ENCODE assay signal across 20 cellular contexts in genomic region chr16:60107920-60108319, GRCh38.
DNase-seq lines count a peak whose midpoint lies in the region; ATAC-seq, FAIRE-seq and TF ChIP-seq lines count a peak whose summit lies in the region.
"Had no signal": no experiment of that assay in that cellular context is flagged by ENCODE, and none has a peak within 500 bp of the region (broad histone marks: within the 10 kb centered on the region; RNA-seq: fewer than 3 reads in every experiment).

No MANE protein-coding gene starts in this region.

- H3K27me3 ChIP-seq in H9 (ENCODE audit: insufficient read depth, low read length) (no peaks in the 10 kb centered on the region), endothelial cell of umbilical vein (ENCODE audit: control insufficient read depth in 2 of 2, insufficient read depth in 2 of 2, low read length in 2 of 2) (no peaks in the 10 kb centered on the region)
- H3K27me3 ChIP-seq: BE2C, SJSA1 had no signal

- H2AFZ ChIP-seq in H9 (ENCODE audit: low read length) (no peak overlapping the region), endothelial cell of umbilical vein (ENCODE audit: low read depth, low read length) (peak overlapping the region; percentile 59)

- no peak overlapping the region for H2BK5ac ChIP-seq in H9 (ENCODE audit: insufficient read length, low read length)

- dilution Hi-C loops in endothelial cell of umbilical vein (cut with MboI; ENCODE audit: extremely low pct_ligation_motif_present, low sequenced_read_pairs): no loop called here

- TF ChIP-seq CTCF in H9 (conservative IDR thresholded peaks at IDR 0.05) (no peak), endothelial cell of umbilical vein (IDR thresholded peaks at IDR 0.05; ENCODE audit: extremely low read depth in 1 of 2, insufficient read depth in 1 of 2, low read depth in 1 of 2, low read length in 2 of 2) (no peak)

- no peak overlapping the region for H3K56ac ChIP-seq in H9 (ENCODE audit: insufficient read length, low read depth, low read length)

- H2BK120ac ChIP-seq in H9 (ENCODE audit: low read depth, low read length, poor library complexity, severe bottlenecking): no peak overlapping the region

- no peak overlapping the region for H2BK15ac ChIP-seq in H9 (ENCODE audit: low read depth, low read length)

- intact Hi-C loops in endothelial cell of umbilical vein (cut with micrococcal nuclease): loop anchor here (2.0 kb wide), 1 partner anchor 17 kb away; no protein-coding TSS in a partner anchor

- H3K79me2 ChIP-seq in H9 (ENCODE audit: insufficient read depth, low read length) (no peaks in the 10 kb centered on the region), endothelial cell of umbilical vein (ENCODE audit: control insufficient read depth, insufficient read depth, low read length) (no peaks in the 10 kb centered on the region)

- H3K27me3 Mint-ChIP-seq in H9 (ENCODE audit: low read depth): no peaks in the 10 kb centered on the region
- H3K27me3 Mint-ChIP-seq: CD8-positive, alpha-beta memory T cell; IgD-negative memory B cell had no signal

- H4K91ac ChIP-seq in H9 (ENCODE audit: insufficient read length, low read depth, low read length): no peak overlapping the region

- FAIRE-seq in endothelial cell of umbilical vein (lab: Jason Lieb, UNC): no peak
- FAIRE-seq: GM12891, GM18507, H54, HTR-8/SVneo had no signal

- H3K4me2 ChIP-seq in H9 (ENCODE audit: insufficient read depth, insufficient read length, low read length) (no peak overlapping the region), endothelial cell of umbilical vein (ENCODE audit: insufficient read depth, low read length) (peak overlapping the region; percentile 71)

- no peak overlapping the region for H4K8ac ChIP-seq in H9 (replicated peaks; ENCODE audit: insufficient read length, low read depth, low read length)

- peaks cover 2 to 3% of the 10 kb centered on the region in 2 experiments; a peak in 1 of 5 replicates for H3K9me3 Mint-ChIP-seq in H9

- peaks cover 0 to 2% (median 0%) of the 10 kb centered on the region in 3 experiments; a peak in 2 of 7 replicates for H3K36me3 Mint-ChIP-seq in H9 (ENCODE audit: insufficient read depth in 1 of 3, low read depth in 3 of 3)
- H3K36me3 Mint-ChIP-seq: CD8-positive, alpha-beta memory T cell; IgD-negative memory B cell had no signal

- H3K4me3 Mint-ChIP-seq in H9: no peak overlapping the region
- H3K4me3 Mint-ChIP-seq: CD8-positive, alpha-beta memory T cell; IgD-negative memory B cell had no signal

- H3K4me3 ChIP-seq in endothelial cell of umbilical vein (replicated peaks in 1 of 3; ENCODE audit: insufficient read depth in 1 of 3, low read depth in 1 of 3, low read length in 3 of 3): no peak overlapping the region
- H3K4me3 ChIP-seq: SJSA1 had no signal

- POLR2A ChIA-PET in endothelial cell of umbilical vein (lab: Charles Lee): no interaction called here

- no peak overlapping the region for H2BK12ac ChIP-seq in H9 (ENCODE audit: insufficient read length, low read depth, low read length)

- H3K27ac ChIP-seq in H9 (ENCODE audit: insufficient read length, low read depth, low read length) (no peak overlapping the region), endothelial cell of umbilical vein (ENCODE audit: insufficient read depth, low read depth, low read length) (no peak overlapping the region)
- H3K27ac ChIP-seq: SJSA1 had no signal

- H3K9ac ChIP-seq in H9 (ENCODE audit: extremely low read depth, insufficient read length, low read length) (no peak overlapping the region), endothelial cell of umbilical vein (replicated peaks; ENCODE audit: extremely low read depth, insufficient read depth, low read length) (no peak overlapping the region)

- no peak overlapping the region for H3K4ac ChIP-seq in H9 (ENCODE audit: low read depth, low read length)

- no peak overlapping the region for H3T11ph ChIP-seq in H9 (ENCODE audit: low read length)

- H3K4me1 ChIP-seq in H9 (ENCODE audit: insufficient read depth, low read length) (no peaks in the 10 kb centered on the region), endothelial cell of umbilical vein (ENCODE audit: control insufficient read depth, extremely low read depth, insufficient read depth, low read length) (peaks cover 10% of the 10 kb centered on the region)
- H3K4me1 ChIP-seq: BE2C, SJSA1 had no signal

- no peak overlapping the region for H2BK20ac ChIP-seq in H9 (ENCODE audit: low read depth, low read length, poor library complexity, severe bottlenecking)

- H3K14ac ChIP-seq in H9 (ENCODE audit: insufficient read depth, low read length): no peak overlapping the region

- WGBS in H9 (ENCODE audit: extremely low coverage, insufficient read length, low lambda C conversion rate): no CpG with 5 or more reads among the region's 3 CpGs

- DNase-seq in H9 (no peak), OCI-M1 (lab: John Stamatoyannopoulos, UW) (peak; percentile 40), endothelial cell of umbilical vein (ENCODE audit: low read depth, low spot score) (no peak), nucleus accumbens (lab: John Stamatoyannopoulos, UW) (no peak), ACHN (no peak)
- DNase-seq in activated CD8-positive, alpha-beta memory T cell treated with anti-CD3 and anti-CD28 coated beads for 24 hours: no peak
- DNase-seq: BE2C; CD8-positive, alpha-beta memory T cell; NCI-H1436 treated with DMSO at 0.1 percent for 48 hours; NCI-H2081; NCI-H748 treated with DMSO at 0.1 percent for 48 hours; SW 1271 had no signal

- H3K23ac ChIP-seq in H9 (ENCODE audit: insufficient read length, low read depth, low read length): no peak overlapping the region

- CTCF ChIA-PET in endothelial cell of umbilical vein (lab: Charles Lee): interaction anchor here (1.4 kb wide), 1 partner anchor 95 kb away, joined by 3 read pairs; no protein-coding TSS in a partner anchor

- no peaks in the 10 kb centered on the region for H3K36me3 ChIP-seq in endothelial cell of umbilical vein (ENCODE audit: control insufficient read depth in 2 of 2, extremely low read depth in 1 of 2, insufficient read depth in 2 of 2, low read length in 2 of 2)
- H3K36me3 ChIP-seq: BE2C, SJSA1 had no signal

- H2AK5ac ChIP-seq in H9 (ENCODE audit: insufficient read length, low read length): no peak overlapping the region

- no peaks in the 10 kb centered on the region for H3K9me1 ChIP-seq in endothelial cell of umbilical vein (replicated peaks; ENCODE audit: control insufficient read depth, extremely low read depth, insufficient read depth, low read length)

- H3K9me3 ChIP-seq in H9 (ENCODE audit: control insufficient read depth, low read depth, low read length) (no peaks in the 10 kb centered on the region), endothelial cell of umbilical vein (replicated peaks; ENCODE audit: control insufficient read depth, insufficient read depth, low read length) (no peaks in the 10 kb centered on the region)
- H3K9me3 ChIP-seq: BE2C had no signal

- H3K23me2 ChIP-seq in H9 (ENCODE audit: insufficient read length, low read depth, low read length, poor library complexity, severe bottlenecking): no peaks in the 10 kb centered on the region

- no peaks in the 10 kb centered on the region for H3K79me1 ChIP-seq in H9 (ENCODE audit: insufficient read depth, low read depth, low read length, poor library complexity, severe bottlenecking)

- H4K5ac ChIP-seq in H9 (ENCODE audit: insufficient read length, low read depth, low read length): no peak overlapping the region

- H3K4me1 Mint-ChIP-seq in H9: peaks cover 2 to 8% of the 10 kb centered on the region in 2 experiments; a peak in 1 of 4 replicates
- H3K4me1 Mint-ChIP-seq: CD8-positive, alpha-beta memory T cell had no signal

- in situ Hi-C loops in ACHN (cut with HindIII; ENCODE audit: low pct_ligation_motif_present, low pct_unique_long_range_greater_than_20kb, low sequenced_read_pairs): no loop called here

- peak overlapping the region in 2 of 3 experiments; percentile 21 to 91; a peak in 2 of 7 replicates for H3K27ac Mint-ChIP-seq in H9
- H3K27ac Mint-ChIP-seq: CD8-positive, alpha-beta memory T cell; IgD-negative memory B cell had no signal

- no peak overlapping the region for H3K18ac ChIP-seq in H9 (ENCODE audit: insufficient read length, low read depth, low read length)

- ATAC-seq in GM21723 (IDR thresholded peaks at IDR 0.05; ENCODE audit: unreplicated experiment): no peak
- ATAC-seq: PC-3 had no signal

- no peaks in the 10 kb centered on the region for H4K20me1 ChIP-seq in H9 (ENCODE audit: control insufficient read depth, insufficient read depth, insufficient read length)
- H4K20me1 ChIP-seq in endothelial cell of umbilical vein (replicated peaks; ENCODE audit: control insufficient read depth, extremely low read depth, insufficient read depth, low read length): no peaks in the 10 kb centered on the region

- BruUV-seq in endothelial cell of umbilical vein (replicated peaks; lab: Mats Ljungman, UMichigan): no TSS peak

- no peak for TF ChIP-seq POLR2A in endothelial cell of umbilical vein (IDR thresholded peaks at IDR 0.05; ENCODE audit: low read depth, low read length)

TF ChIP-seq in endothelial cell of umbilical vein, 7 proteins besides CTCF, POLR2A, EP300 and RAD21:
- TF ChIP-seq GATA2 (IDR thresholded peaks at IDR 0.05; ENCODE audit: insufficient read depth, insufficient read length, low read depth, low read length) (no peak), POLR2AphosphoS5 (IDR thresholded peaks at IDR 0.05; ENCODE audit: insufficient read depth, low read depth, low read length) (no peak), JUN (IDR thresholded peaks at IDR 0.05; ENCODE audit: borderline replicate concordance, insufficient read depth, insufficient read length, low read depth) (no peak), FOS (IDR thresholded peaks at IDR 0.05; ENCODE audit: borderline replicate concordance, insufficient read depth, low read length) (no peak), EZH2 (IDR thresholded peaks at IDR 0.05; ENCODE audit: borderline replicate concordance, low read depth, low read length, severe bottlenecking) (no peak), MAX (IDR thresholded peaks at IDR 0.05; ENCODE audit: insufficient read depth, insufficient read length) (no peak), MYC (IDR thresholded peaks at IDR 0.05; ENCODE audit: low read depth, low read length) (no peak)
